2 cellular contexts compared by ENCODE assay signal in genomic region chr3:102237838-102238237, GRCh38.
A peak's percentile ranks its signal among the peaks of the same experiment; 100 is the strongest.
TF ChIP-seq lines count a peak whose summit lies in the region.

No MANE protein-coding gene starts in this region.

TF ChIP-seq in SK-N-SH, 30 proteins besides CTCF, POLR2A, EP300 and RAD21:
- TF ChIP-seq EZH2phosphoT487 (IDR thresholded peaks at IDR 0.05; ENCODE audit: borderline replicate concordance, low read depth) (no peak), PBX3 (IDR thresholded peaks at IDR 0.05) (0 out of 2 replicates have a peak, but pooled peaks have one; percentile 14), FOSL2 (IDR thresholded peaks at IDR 0.05; ENCODE audit: borderline replicate concordance, low read depth) (no peak), MEF2A (IDR thresholded peaks at IDR 0.05; ENCODE audit: borderline replicate concordance, low read depth) (peak; percentile 64; the same call in 1 of the 2 replicates), USF2 (IDR thresholded peaks at IDR 0.05; ENCODE audit: borderline replicate concordance, low read depth, low read length) (no peak), JUND (IDR thresholded peaks at IDR 0.05) (peak; percentile 23), REST (IDR thresholded peaks at IDR 0.05; ENCODE audit: low read depth, low read length) (no peak)

TF ChIP-seq in H1, 55 proteins besides CTCF, POLR2A, EP300 and RAD21:
- no peak for TF ChIP-seq EGR1 (IDR thresholded peaks at IDR 0.05; ENCODE audit: borderline replicate concordance, low read depth, low read length)
- TF ChIP-seq SIRT6 (IDR thresholded peaks at IDR 0.05; ENCODE audit: low read length), result no peak
- no peak for TF ChIP-seq CTBP2 (IDR thresholded peaks at IDR 0.05; ENCODE audit: borderline replicate concordance, insufficient read depth, insufficient read length, low read length)
- TF ChIP-seq SP4 (IDR thresholded peaks at IDR 0.05; ENCODE audit: low read length), result no peak
- no peak for TF ChIP-seq HDAC2 (IDR thresholded peaks at IDR 0.05; ENCODE audit: borderline replicate concordance in 1 of 2, low read depth in 2 of 2, low read length in 2 of 2)
- no peak for TF ChIP-seq TCF12 (IDR thresholded peaks at IDR 0.05; ENCODE audit: low read depth, low read length)
- TF ChIP-seq POLR2AphosphoS5 (IDR thresholded peaks at IDR 0.05; ENCODE audit: low read depth, low read length), result no peak
- TF ChIP-seq CHD2 (IDR thresholded peaks at IDR 0.05; ENCODE audit: low read length), result no peak
- no peak for TF ChIP-seq JUN (IDR thresholded peaks at IDR 0.05; ENCODE audit: low read depth, low read length)
- TF ChIP-seq PHF8 (conservative IDR thresholded peaks at IDR 0.05; ENCODE audit: low read depth, low read length), result no peak
- no peak for TF ChIP-seq FOSL1 (IDR thresholded peaks at IDR 0.05; ENCODE audit: insufficient read depth, low read depth, low read length)
- TF ChIP-seq SUZ12 (IDR thresholded peaks at IDR 0.05; ENCODE audit: low read length), result no peak
- no peak for TF ChIP-seq NRF1 (IDR thresholded peaks at IDR 0.05; ENCODE audit: low read depth, low read length)
- no peak for TF ChIP-seq HDAC6 (IDR thresholded peaks at IDR 0.05; ENCODE audit: low read depth, low read length)
- TF ChIP-seq SIX5 (IDR thresholded peaks at IDR 0.05; ENCODE audit: low read depth, low read length), result no peak
- no peak for TF ChIP-seq JUND (IDR thresholded peaks at IDR 0.05; ENCODE audit: low read length)
- no peak for TF ChIP-seq RFX5 (IDR thresholded peaks at IDR 0.05; ENCODE audit: borderline replicate concordance, low read depth, low read length)
